ENCODE assay signal across 1 cellular context in genomic region chr2:61176755-61177726, GRCh38.
A peak's percentile ranks its signal among the peaks of the same experiment; 100 is the strongest.
TF ChIP-seq lines count a peak whose summit lies in the region.

No MANE protein-coding gene starts in this region.

TF ChIP-seq in K562, 482 proteins besides CTCF, POLR2A, EP300 and RAD21 (continued from another document and continues in another):
- TF ChIP-seq THAP12 (CRISPR knock-in tag; IDR thresholded peaks at IDR 0.05), result peak; percentile 64
- TF ChIP-seq ZNF830 (CRISPR knock-in tag; IDR thresholded peaks at IDR 0.05), result no peak
- no peak for TF ChIP-seq MECOM (CRISPR knock-in tag; IDR thresholded peaks at IDR 0.05)
- TF ChIP-seq CEBPG (CRISPR knock-in tag; IDR thresholded peaks at IDR 0.05), result no peak
- no peak for TF ChIP-seq CEBPG (tag; conservative IDR thresholded peaks at IDR 0.05 in 1 of 2, IDR thresholded peaks at IDR 0.05 in 1 of 2)
- peak; percentile 84; the same call in 1 of the 2 replicates for TF ChIP-seq ZNF511 (CRISPR knock-in tag; IDR thresholded peaks at IDR 0.05)
- no peak for TF ChIP-seq KLF10 (CRISPR knock-in tag; IDR thresholded peaks at IDR 0.05)
- TF ChIP-seq ZKSCAN3 (CRISPR knock-in tag; IDR thresholded peaks at IDR 0.05), result no peak
- TF ChIP-seq SAFB2 (IDR thresholded peaks at IDR 0.05; ENCODE audit: borderline replicate concordance, low read depth, low read length, severe bottlenecking), result no peak
- TF ChIP-seq NELFE (IDR thresholded peaks at IDR 0.05; ENCODE audit: insufficient read depth, insufficient read length), result no peak
- no peak for TF ChIP-seq ZNF778 (CRISPR knock-in tag; IDR thresholded peaks at IDR 0.05)
- no peak for TF ChIP-seq NR2C1 (IDR thresholded peaks at IDR 0.05)
- TF ChIP-seq NR2C1 (tag; IDR thresholded peaks at IDR 0.05), result peak; percentile 61; the same call in 1 of the 2 replicates
- no peak for TF ChIP-seq NCOA4 (IDR thresholded peaks at IDR 0.05; ENCODE audit: partially characterized antibody)
- TF ChIP-seq CREB1 (IDR thresholded peaks at IDR 0.05), result peak; percentile 79
- TF ChIP-seq CREB1 (CRISPR knock-in tag; IDR thresholded peaks at IDR 0.05), result peak; percentile 88
- peak; percentile 41; the same call in 1 of the 2 replicates for TF ChIP-seq JUND (IDR thresholded peaks at IDR 0.05; ENCODE audit: borderline replicate concordance, low read depth, low read length)
- peak; percentile 58; the same call in 1 of the 3 replicates for TF ChIP-seq JUND (tag; IDR thresholded peaks at IDR 0.05; ENCODE audit: borderline replicate concordance, low read depth, low read length)
- no peak for TF ChIP-seq ZNF696 (CRISPR knock-in tag; conservative IDR thresholded peaks at IDR 0.05)
- TF ChIP-seq ZKSCAN8 (CRISPR knock-in tag; IDR thresholded peaks at IDR 0.05), result no peak
- TF ChIP-seq FOS (IDR thresholded peaks at IDR 0.05; ENCODE audit: extremely low read depth, insufficient read length), result no peak
- no peak for TF ChIP-seq GATA2 (CRISPR knock-in tag; IDR thresholded peaks at IDR 0.05)
- no peak; the same call in 1 of the 2 replicates for TF ChIP-seq FOSL1 (tag; conservative IDR thresholded peaks at IDR 0.05)
- TF ChIP-seq ZNF583 (CRISPR knock-in tag; IDR thresholded peaks at IDR 0.05), result no peak
- 0 out of 2 replicates have a peak, but pooled peaks have one; percentile 32 for TF ChIP-seq MBD1 (CRISPR knock-in tag; IDR thresholded peaks at IDR 0.05)
- TF ChIP-seq EGR1 (conservative IDR thresholded peaks at IDR 0.05), result no peak
- TF ChIP-seq ZNF232 (CRISPR knock-in tag; IDR thresholded peaks at IDR 0.05), result no peak
- peak; percentile 81 for TF ChIP-seq RNF2 (IDR thresholded peaks at IDR 0.05)
- peak; percentile 91 for TF ChIP-seq CHD2 (IDR thresholded peaks at IDR 0.05; ENCODE audit: low read depth, low read length)
- TF ChIP-seq PCBP2 (IDR thresholded peaks at IDR 0.05; ENCODE audit: low read depth, low read length, poor library complexity, severe bottlenecking), result no peak
- 0 out of 2 replicates have a peak, but pooled peaks have one; percentile 31 for TF ChIP-seq SAFB (IDR thresholded peaks at IDR 0.05; ENCODE audit: borderline replicate concordance, low read depth, low read length)
- no peak for TF ChIP-seq RBM39 (optimal IDR thresholded peaks at IDR 0.05; ENCODE audit: low read depth, low read length)
- no peak for TF ChIP-seq ZNF75A (CRISPR knock-in tag; IDR thresholded peaks at IDR 0.05)
- TF ChIP-seq HNRNPL (IDR thresholded peaks at IDR 0.05; ENCODE audit: low read depth, low read length), result no peak
- no peak for TF ChIP-seq ZNF407 (IDR thresholded peaks at IDR 0.05; ENCODE audit: low read depth)
- TF ChIP-seq HMGN3 (IDR thresholded peaks at IDR 0.05; ENCODE audit: borderline replicate concordance, extremely low read depth, insufficient read length, low read depth, low read length), result peak; percentile 98
- no peak for TF ChIP-seq ADNP (tag; IDR thresholded peaks at IDR 0.05)
- no peak for TF ChIP-seq BRF1 (IDR thresholded peaks at IDR 0.05; ENCODE audit: borderline replicate concordance, extremely low read depth, insufficient read length)
- TF ChIP-seq ELK3 (CRISPR knock-in tag; IDR thresholded peaks at IDR 0.05), result no peak
- no peak for TF ChIP-seq MAFK (IDR thresholded peaks at IDR 0.05; ENCODE audit: low read length)
- no peak for TF ChIP-seq THRB (CRISPR knock-in tag; conservative IDR thresholded peaks at IDR 0.05)
- 0 out of 4 replicates have a peak, but pooled peaks of 1 of the 2 experiments have one; percentile 49 for TF ChIP-seq ARNT (IDR thresholded peaks at IDR 0.05)
- TF ChIP-seq PHF8 (IDR thresholded peaks at IDR 0.05; ENCODE audit: borderline replicate concordance, low read length), result peak; percentile 98
- TF ChIP-seq CBX2 (IDR thresholded peaks at IDR 0.05; ENCODE audit: insufficient read depth, low read length, poor library complexity, severe bottlenecking), result no peak
- no peak for TF ChIP-seq ZBTB34 (CRISPR knock-in tag; IDR thresholded peaks at IDR 0.05)
- peak; percentile 27; the same call in 1 of the 2 replicates for TF ChIP-seq ZNF76 (CRISPR knock-in tag; IDR thresholded peaks at IDR 0.05; ENCODE audit: borderline replicate concordance)
- TF ChIP-seq ERF (CRISPR knock-in tag; IDR thresholded peaks at IDR 0.05), result peak; percentile 87; the same call in 1 of the 2 replicates
- no peak for TF ChIP-seq EZH2 (IDR thresholded peaks at IDR 0.05; ENCODE audit: borderline replicate concordance, low read depth, low read length)
- no peak for TF ChIP-seq ZNF764 (CRISPR knock-in tag; IDR thresholded peaks at IDR 0.05; ENCODE audit: low read depth)
- peak; percentile 71 for TF ChIP-seq SMARCA4 (IDR thresholded peaks at IDR 0.05)
- TF ChIP-seq RHOXF2B (CRISPR knock-in tag; conservative IDR thresholded peaks at IDR 0.05), result no peak
- TF ChIP-seq DDX20 (tag; IDR thresholded peaks at IDR 0.05; ENCODE audit: low read depth), result no peak
- TF ChIP-seq HDAC1 (IDR thresholded peaks at IDR 0.05), result peak in 1 of 2 experiments; percentile 59; a peak in 2 of 4 replicates
- TF ChIP-seq KDM2B (CRISPR knock-in tag; IDR thresholded peaks at IDR 0.05), result no peak
- TF ChIP-seq NUFIP1 (IDR thresholded peaks at IDR 0.05; ENCODE audit: partially characterized antibody), result no peak
- no peak for TF ChIP-seq ZNF133 (CRISPR knock-in tag; IDR thresholded peaks at IDR 0.05)
- TF ChIP-seq XRCC4 (IDR thresholded peaks at IDR 0.05; ENCODE audit: extremely low read depth, insufficient read depth, insufficient read length), result no peak
- TF ChIP-seq KDM5B (IDR thresholded peaks at IDR 0.05; ENCODE audit: insufficient replicate concordance, low read depth, low read length), result peak; percentile 96
- no peak; the same call in 1 of the 2 replicates for TF ChIP-seq ATF1 (CRISPR knock-in tag; IDR thresholded peaks at IDR 0.05)
- TF ChIP-seq ATF1 (tag; IDR thresholded peaks at IDR 0.05), result peak; percentile 94
- TF ChIP-seq RBM14 (IDR thresholded peaks at IDR 0.05; ENCODE audit: borderline replicate concordance, insufficient read depth, low read depth, low read length), result no peak
